Comparison of ENCODE assay signal across 7 cellular contexts in genomic region chr19:55586976-55587668, GRCh38.
DNase-seq lines count a peak whose midpoint lies in the region; ATAC-seq lines count a peak whose summit lies in the region.

No MANE protein-coding gene starts in this region.

- DNase-seq in NCI-H2227 (lab: John Stamatoyannopoulos, UW; ENCODE audit: unreplicated experiment) = peak; percentile 100
- DNase-seq in activated CD4-positive, CD25-positive, alpha-beta regulatory T cell (lab: John Stamatoyannopoulos, UW) = peak; percentile 72 to 92 (median 78)
- peak in 59 of 61 donors; percentile 20 to 96 (median 84) for DNase-seq in caudate nucleus (lab: John Stamatoyannopoulos, UW)
- peak; percentile 93 for DNase-seq in iris pigment epithelial cell (ENCODE audit: low read depth)
- DNase-seq in smooth muscle cell of the brain vasculature (ENCODE audit: low read depth, low spot score) = peak; percentile 64

- H3K27ac ChIP-seq in caudate nucleus (ENCODE audit: low read depth, low read length) = peak overlapping the region; percentile 18

- peak; percentile 89 for ATAC-seq in GM18511 (IDR thresholded peaks at IDR 0.05; ENCODE audit: unreplicated experiment)
- peak; percentile 93 for ATAC-seq in HG03103 (IDR thresholded peaks at IDR 0.05; ENCODE audit: low read depth, unreplicated experiment)

Comparison
In these comparisons a context has a peak if more than half of its experiments do, and no peak if none do; other contexts are left out.
1. Peak in every context shown above with its lines: DNase-seq, ATAC-seq and H3K27ac ChIP-seq.